Comparison of ENCODE assay signal across 18 cellular contexts in genomic region chr5:91126888-91127287, GRCh38.
DNase-seq lines count a peak whose midpoint lies in the region; ATAC-seq and TF ChIP-seq lines count a peak whose summit lies in the region.
"Had no signal": no experiment of that assay in that cellular context is flagged by ENCODE, and none has a peak within 500 bp of the region (broad histone marks: within the 10 kb centered on the region; RNA-seq: fewer than 3 reads in every experiment).

No MANE protein-coding gene starts in this region.

- H3K4me1 Mint-ChIP-seq in glutamatergic neuron (ENCODE audit: low read depth, unreplicated experiment) = peaks cover 6% of the 10 kb centered on the region

- no peaks in the 10 kb centered on the region for H3K36me3 Mint-ChIP-seq in glutamatergic neuron (ENCODE audit: unreplicated experiment)

- H3K9me2 ChIP-seq in hepatocyte (replicated peaks; ENCODE audit: insufficient read depth) = no peaks in the 10 kb centered on the region

- H3K9me3 ChIP-seq in Peyer's patch = no peaks in the 10 kb centered on the region
- no peaks in the 10 kb centered on the region for H3K9me3 ChIP-seq in hepatocyte (ENCODE audit: low read depth)

- no peak overlapping the region for H3K4me2 ChIP-seq in hepatocyte

- no peaks in the 10 kb centered on the region for H3K9me3 Mint-ChIP-seq in glutamatergic neuron (ENCODE audit: unreplicated experiment)
- H3K9me3 Mint-ChIP-seq: activated naive CD4-positive, alpha-beta T cell treated with anti-CD3 and anti-CD28 coated beads for 36 hours had no signal

- no peaks in the 10 kb centered on the region for H3K27me3 Mint-ChIP-seq in glutamatergic neuron (ENCODE audit: unreplicated experiment)

- no peak overlapping the region for H3K4me3 Mint-ChIP-seq in glutamatergic neuron (ENCODE audit: unreplicated experiment)
- H3K4me3 Mint-ChIP-seq: activated naive CD4-positive, alpha-beta T cell treated with anti-CD3 and anti-CD28 coated beads for 36 hours had no signal

- no peaks in the 10 kb centered on the region for H3K27me3 ChIP-seq in Peyer's patch
- no peaks in the 10 kb centered on the region for H3K27me3 ChIP-seq in hepatocyte

- no peak overlapping the region for H3K27ac Mint-ChIP-seq in glutamatergic neuron (ENCODE audit: unreplicated experiment)
- H3K27ac Mint-ChIP-seq: activated naive CD4-positive, alpha-beta T cell treated with anti-CD3 and anti-CD28 coated beads for 36 hours had no signal

- H3K27ac ChIP-seq in C4-2B (peak overlapping the region; percentile 66; the same call in 1 of the 2 replicates), Peyer's patch (peak overlapping the region in 3 of 4 donors; percentile 9 to 70 (median 34)), hepatocyte (peak overlapping the region; percentile 58), skin epidermis (peak overlapping the region in 15 of 21 experiments; percentile 3 to 69 (median 38))

- no peak for ATAC-seq in GM19395 (IDR thresholded peaks at IDR 0.05; ENCODE audit: unreplicated experiment)
- ATAC-seq in GM19463 (IDR thresholded peaks at IDR 0.05; ENCODE audit: unreplicated experiment) = no peak
- ATAC-seq: Panc1 had no signal

- no peaks in the 10 kb centered on the region for H3K79me2 ChIP-seq in hepatocyte

- no peaks in the 10 kb centered on the region for H3K36me3 ChIP-seq in Peyer's patch
- H3K36me3 ChIP-seq in hepatocyte (replicated peaks; ENCODE audit: insufficient read depth, low read depth) = no peaks in the 10 kb centered on the region

- H3K4me1 ChIP-seq in Peyer's patch = peaks cover 0 to 11% (median 0%) of the 10 kb centered on the region in 4 donors
- peaks cover 16% of the 10 kb centered on the region for H3K4me1 ChIP-seq in hepatocyte (ENCODE audit: insufficient read depth)

- DNase-seq in Peyer's patch (no peak), hepatocyte (ENCODE audit: low spot score) (no peak), glutamatergic neuron (no peak)
- DNase-seq in central memory CD4-positive, alpha-beta T cell = no peak
- DNase-seq: activated CD4-positive, CD25-positive, alpha-beta regulatory T cell; activated CD8-positive, alpha-beta memory T cell treated with anti-CD3 and anti-CD28 coated beads, Interleukin-2, amount 50 U/mL, for 4 hours; activated naive CD4-positive, alpha-beta T cell treated with anti-CD3 and anti-CD28 coated beads for 36 hours; caudate nucleus; islet precursor cell; KBM-7; NCI-H1436; NCI-H524; stimulated activated CD4-positive, alpha-beta T cell treated with anti-CD3 and anti-CD28 coated beads, Interleukin-4, amount 100 ng/mL, for 24 hours had no signal

- no peak for TF ChIP-seq POLR2A in Peyer's patch (IDR thresholded peaks at IDR 0.05)

- 89% methylated on average over 2 of the region's 2 CpGs for WGBS in hepatocyte (ENCODE audit: low lambda C conversion rate, missing lambda C conversion rate)

- no peak overlapping the region for H2AFZ ChIP-seq in hepatocyte

- no peak overlapping the region for H3K4me3 ChIP-seq in Peyer's patch
- no peak overlapping the region for H3K4me3 ChIP-seq in hepatocyte
- no peak overlapping the region for H3K4me3 ChIP-seq in skin epidermis

- no peak for TF ChIP-seq CTCF in C4-2B (conservative IDR thresholded peaks at IDR 0.05)
- no peak for TF ChIP-seq CTCF in Peyer's patch (IDR thresholded peaks at IDR 0.05)
- TF ChIP-seq CTCF in hepatocyte (IDR thresholded peaks at IDR 0.05; ENCODE audit: poor library complexity) = no peak
- no peak for TF ChIP-seq CTCF in glutamatergic neuron (IDR thresholded peaks at IDR 0.05; ENCODE audit: partially characterized antibody, unreplicated experiment)

- no peaks in the 10 kb centered on the region for H4K20me1 ChIP-seq in hepatocyte (ENCODE audit: insufficient read depth, poor library complexity, severe bottlenecking)
